In the genomic region with DNA sequence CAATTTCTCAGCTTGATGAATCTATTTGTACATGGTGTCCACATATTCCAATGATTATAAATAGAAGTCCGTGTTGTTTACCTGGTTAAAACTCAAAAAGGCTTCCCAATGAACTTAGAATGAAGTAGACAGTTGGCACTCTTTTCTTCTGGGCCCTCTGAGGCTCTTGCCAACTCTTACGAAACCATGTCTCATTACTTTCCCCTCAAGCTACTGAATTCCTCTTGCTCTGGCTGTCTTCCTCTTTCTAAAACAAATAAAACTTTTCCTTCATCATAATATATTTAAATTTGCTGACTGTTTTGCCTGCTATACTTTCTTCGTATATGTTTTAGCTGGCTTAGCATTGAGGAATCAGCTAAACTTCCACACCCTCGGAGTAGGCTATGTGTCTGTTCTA, we compare ENCODE assay signal across 23 cellular contexts.
DNase-seq lines count a peak whose midpoint lies in the region; ATAC-seq and TF ChIP-seq lines count a peak whose summit lies in the region.
"Had no signal": no experiment of that assay in that cellular context is flagged by ENCODE, and none has a peak within 500 bp of the region (broad histone marks: within the 10 kb centered on the region; RNA-seq: fewer than 3 reads in every experiment).

No MANE protein-coding gene starts in this region.

- no peak overlapping the region for H3K27ac ChIP-seq in foreskin keratinocyte
- H3K27ac ChIP-seq: right lobe of liver, testis had no signal

- H3K27me3 ChIP-seq in foreskin keratinocyte: no peaks in the 10 kb centered on the region
- H3K27me3 ChIP-seq: right lobe of liver, testis had no signal

- H3K4me1 ChIP-seq in foreskin keratinocyte: peaks cover 7% of the 10 kb centered on the region
- H3K4me1 ChIP-seq: right lobe of liver, testis had no signal

- TF ChIP-seq CTCF in foreskin keratinocyte (conservative IDR thresholded peaks at IDR 0.05): no peak

- DNase-seq in ELR (ENCODE audit: low read depth) (peak; percentile 6), NOMO-1 treated with DMSO at 0.1 percent for 48 hours (lab: John Stamatoyannopoulos, UW; ENCODE audit: unreplicated experiment) (peak; percentile 82), amniotic stem cell (lab: John Stamatoyannopoulos, UW) (peak; percentile 2), foreskin keratinocyte (peak; percentile 40 to 66), midbrain (lab: John Stamatoyannopoulos, UW) (no peak), NCI-H1436 treated with DMSO at 0.1 percent for 48 hours (lab: John Stamatoyannopoulos, UW) (no peak), HT-29 (ENCODE audit: low spot score) (no peak)
- DNase-seq: activated CD4-positive, alpha-beta memory T cell treated with anti-CD3 and anti-CD28 coated beads, Interleukin-2, amount 10 ng/mL, durations not matched to agents 7 days and 5 days; CD8-positive, alpha-beta T cell; central memory CD4-positive, alpha-beta T cell; erythroblast; NCI-H1105 treated with DMSO at 0.1 percent for 48 hours; NCI-H2107; NCI-H524; nephron progenitor cell; right lobe of liver; testis had no signal

- ATAC-seq in foreskin keratinocyte (peak; percentile 26), HG02798 (IDR thresholded peaks at IDR 0.05; ENCODE audit: poor library complexity, unreplicated experiment) (no peak)
- ATAC-seq: CD8-positive, alpha-beta T cell; GM12878; K562; left lobe of liver; right lobe of liver; stimulated activated memory B cell treated with anti-CD40 and anti-IgM and Interleukin-4, amounts not matched to agents 10 μg/mL and 1 μg/mL and 100 μg/mL, for 72 hours; WTC11 had no signal

Comparison
In these comparisons a context has a peak if more than half of its experiments do, and no peak if none do; other contexts are left out.
1. DNase-seq: peak in ELR (single experiment), NOMO-1 treated with DMSO at 0.1 percent for 48 hours (single experiment), amniotic stem cell (single experiment) and foreskin keratinocyte (2 of 2); none in midbrain (single experiment), NCI-H1436 treated with DMSO at 0.1 percent for 48 hours (single experiment) and HT-29 (single experiment).